Comparison of ENCODE assay signal across 1 cellular context in the genomic region with DNA sequence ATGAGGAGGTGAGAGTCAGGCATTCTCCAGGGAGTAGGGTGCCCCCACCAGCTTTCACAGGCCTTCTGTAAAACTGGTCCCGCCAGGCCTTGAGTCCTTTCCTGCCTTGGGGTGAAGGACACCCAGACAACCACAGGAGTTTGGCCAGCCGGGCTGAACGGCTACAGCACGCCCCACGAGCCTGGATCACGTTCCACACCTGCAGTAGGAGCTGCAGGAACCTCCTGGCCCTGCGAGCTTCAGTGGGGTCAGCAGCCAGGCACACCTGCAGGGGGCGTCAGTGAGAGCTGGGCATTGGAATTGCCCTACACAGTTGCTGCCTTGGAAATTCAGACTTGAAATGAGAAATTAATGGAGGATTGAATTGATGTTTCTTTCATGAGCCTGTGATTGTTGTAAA.
TF ChIP-seq lines count a peak whose summit lies in the region.

No MANE protein-coding gene starts in this region.

TF ChIP-seq in GM23338, 12 proteins besides CTCF, POLR2A, EP300 and RAD21 (continued from another document):
- TF ChIP-seq, protein P1, sequence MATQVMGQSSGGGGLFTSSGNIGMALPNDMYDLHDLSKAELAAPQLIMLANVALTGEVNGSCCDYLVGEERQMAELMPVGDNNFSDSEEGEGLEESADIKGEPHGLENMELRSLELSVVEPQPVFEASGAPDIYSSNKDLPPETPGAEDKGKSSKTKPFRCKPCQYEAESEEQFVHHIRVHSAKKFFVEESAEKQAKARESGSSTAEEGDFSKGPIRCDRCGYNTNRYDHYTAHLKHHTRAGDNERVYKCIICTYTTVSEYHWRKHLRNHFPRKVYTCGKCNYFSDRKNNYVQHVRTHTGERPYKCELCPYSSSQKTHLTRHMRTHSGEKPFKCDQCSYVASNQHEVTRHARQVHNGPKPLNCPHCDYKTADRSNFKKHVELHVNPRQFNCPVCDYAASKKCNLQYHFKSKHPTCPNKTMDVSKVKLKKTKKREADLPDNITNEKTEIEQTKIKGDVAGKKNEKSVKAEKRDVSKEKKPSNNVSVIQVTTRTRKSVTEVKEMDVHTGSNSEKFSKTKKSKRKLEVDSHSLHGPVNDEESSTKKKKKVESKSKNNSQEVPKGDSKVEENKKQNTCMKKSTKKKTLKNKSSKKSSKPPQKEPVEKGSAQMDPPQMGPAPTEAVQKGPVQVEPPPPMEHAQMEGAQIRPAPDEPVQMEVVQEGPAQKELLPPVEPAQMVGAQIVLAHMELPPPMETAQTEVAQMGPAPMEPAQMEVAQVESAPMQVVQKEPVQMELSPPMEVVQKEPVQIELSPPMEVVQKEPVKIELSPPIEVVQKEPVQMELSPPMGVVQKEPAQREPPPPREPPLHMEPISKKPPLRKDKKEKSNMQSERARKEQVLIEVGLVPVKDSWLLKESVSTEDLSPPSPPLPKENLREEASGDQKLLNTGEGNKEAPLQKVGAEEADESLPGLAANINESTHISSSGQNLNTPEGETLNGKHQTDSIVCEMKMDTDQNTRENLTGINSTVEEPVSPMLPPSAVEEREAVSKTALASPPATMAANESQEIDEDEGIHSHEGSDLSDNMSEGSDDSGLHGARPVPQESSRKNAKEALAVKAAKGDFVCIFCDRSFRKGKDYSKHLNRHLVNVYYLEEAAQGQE (IDR thresholded peaks at IDR 0.05; ENCODE audit: unreplicated experiment), result no peak
- no peak for TF ChIP-seq ZNF462 (CRISPR knock-in tag; IDR thresholded peaks at IDR 0.05)
- TF ChIP-seq EZH2 (IDR thresholded peaks at IDR 0.05; ENCODE audit: low read depth, unreplicated experiment), result no peak
- TF ChIP-seq POLR2AphosphoS5 (IDR thresholded peaks at IDR 0.05; ENCODE audit: low read depth), result no peak
- no peak for TF ChIP-seq EZH2phosphoT487 (IDR thresholded peaks at IDR 0.05; ENCODE audit: unreplicated experiment)
- no peak for TF ChIP-seq NANOG (IDR thresholded peaks at IDR 0.05; ENCODE audit: borderline replicate concordance)
- TF ChIP-seq, protein P2, sequence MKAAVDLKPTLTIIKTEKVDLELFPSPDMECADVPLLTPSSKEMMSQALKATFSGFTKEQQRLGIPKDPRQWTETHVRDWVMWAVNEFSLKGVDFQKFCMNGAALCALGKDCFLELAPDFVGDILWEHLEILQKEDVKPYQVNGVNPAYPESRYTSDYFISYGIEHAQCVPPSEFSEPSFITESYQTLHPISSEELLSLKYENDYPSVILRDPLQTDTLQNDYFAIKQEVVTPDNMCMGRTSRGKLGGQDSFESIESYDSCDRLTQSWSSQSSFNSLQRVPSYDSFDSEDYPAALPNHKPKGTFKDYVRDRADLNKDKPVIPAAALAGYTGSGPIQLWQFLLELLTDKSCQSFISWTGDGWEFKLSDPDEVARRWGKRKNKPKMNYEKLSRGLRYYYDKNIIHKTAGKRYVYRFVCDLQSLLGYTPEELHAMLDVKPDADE (IDR thresholded peaks at IDR 0.05), result no peak
- TF ChIP-seq JUNB (IDR thresholded peaks at IDR 0.05; ENCODE audit: unreplicated experiment), result no peak
- no peak for TF ChIP-seq CREB1 (CRISPR knock-in tag; IDR thresholded peaks at IDR 0.05; ENCODE audit: low read depth)
- no peak for TF ChIP-seq STAT1 (IDR thresholded peaks at IDR 0.05; ENCODE audit: unreplicated experiment)
